ENCODE assay signal across 17 cellular contexts in genomic region chr14:52701223-52701622, GRCh38. TPM values are rescaled to one million over a fixed set of nuclear protein-coding genes. Genes with fewer than 3 reads are reported as not detected.
DNase-seq lines count a peak whose midpoint lies in the region; ATAC-seq and TF ChIP-seq lines count a peak whose summit lies in the region.
"Had no signal": no experiment of that assay in that cellular context is flagged by ENCODE, and none has a peak within 500 bp of the region (broad histone marks: within the 10 kb centered on the region; RNA-seq: fewer than 3 reads in every experiment).

No MANE protein-coding gene starts in this region.

- no peak overlapping the region for H3K4me3 Mint-ChIP-seq in glutamatergic neuron (ENCODE audit: unreplicated experiment)
- H3K4me3 Mint-ChIP-seq: CD14-positive monocyte; T-helper 1 cell treated with Interleukin-12 subunit alpha and Interleukin-12 subunit beta and Interleukin-4 antibody, amounts not matched to agents 30 μg/mL and 1 μg/mL, for 36 hours had no signal

- H3K27ac Mint-ChIP-seq in glutamatergic neuron (ENCODE audit: unreplicated experiment): no peak overlapping the region
- H3K27ac Mint-ChIP-seq: CD14-positive monocyte; T-helper 1 cell treated with Interleukin-12 subunit alpha and Interleukin-12 subunit beta and Interleukin-4 antibody, amounts not matched to agents 30 μg/mL and 1 μg/mL, for 36 hours had no signal

- H3K9me3 Mint-ChIP-seq in glutamatergic neuron (ENCODE audit: unreplicated experiment): peaks cover 1% of the 10 kb centered on the region
- H3K9me3 Mint-ChIP-seq: T-helper 1 cell treated with Interleukin-12 subunit alpha and Interleukin-12 subunit beta and Interleukin-4 antibody, amounts not matched to agents 30 μg/mL and 1 μg/mL, for 36 hours had no signal

- no peaks in the 10 kb centered on the region for H3K9me3 ChIP-seq in SK-N-MC (ENCODE audit: low read depth, low read length)
- H3K9me3 ChIP-seq: neutrophil had no signal

- H3K4me1 Mint-ChIP-seq in glutamatergic neuron (ENCODE audit: low read depth, unreplicated experiment): no peaks in the 10 kb centered on the region

- no peaks in the 10 kb centered on the region for H3K27me3 Mint-ChIP-seq in glutamatergic neuron (ENCODE audit: unreplicated experiment)

- 0 out of 2 replicates have a peak overlapping the region, but pooled peaks have one; percentile 19 for H3K27ac ChIP-seq in SK-N-MC
- H3K27ac ChIP-seq: KMS-11, neutrophil had no signal

- TF ChIP-seq CTCF in fibroblast of mammary gland (conservative IDR thresholded peaks at IDR 0.05; ENCODE audit: control insufficient read depth, insufficient read depth, low read depth, low read length) (no peak), glutamatergic neuron (IDR thresholded peaks at IDR 0.05; ENCODE audit: partially characterized antibody, unreplicated experiment) (no peak)

- no peaks in the 10 kb centered on the region for H3K36me3 Mint-ChIP-seq in glutamatergic neuron (ENCODE audit: unreplicated experiment)
- H3K36me3 Mint-ChIP-seq: CD14-positive monocyte had no signal

- H3K9ac ChIP-seq in SK-N-MC (ENCODE audit: insufficient read length): no peak overlapping the region
- H3K9ac ChIP-seq: KMS-11 had no signal

- no peaks in the 10 kb centered on the region for H3K36me3 ChIP-seq in SK-N-MC (ENCODE audit: insufficient read depth, low read length)
- H3K36me3 ChIP-seq: neutrophil had no signal

- DNase-seq in SK-N-MC (ENCODE audit: low read depth, low spot score): no peak
- peak; percentile 12 for DNase-seq in fibroblast of mammary gland (ENCODE audit: low read depth)
- peak; percentile 39 for DNase-seq in renal cortical epithelial cell (ENCODE audit: low read depth)
- DNase-seq in DMS53 (lab: John Stamatoyannopoulos, UW): no peak
- DNase-seq in glutamatergic neuron: no peak
- DNase-seq in stimulated activated CD4-positive, alpha-beta T cell treated with anti-CD3 and anti-CD28 coated beads, Interleukin-1b, Interleukin-23, amount 100 ng/mL, for 48 hours: no peak
- no peak for DNase-seq in NCI-H146 (lab: John Stamatoyannopoulos, UW)
- DNase-seq: activated CD4-positive, alpha-beta T cell treated with anti-CD3 and anti-CD28 coated beads, Interleukin-2, amount 50 U/mL, for 48 hours; activated effector memory CD4-positive, alpha-beta T cell treated with anti-CD3 and anti-CD28 coated beads, Interleukin-2, amount 50 U/mL, for 16 hours; NCI-H2107; stimulated activated CD4-positive, alpha-beta T cell treated with anti-CD3 and anti-CD28 coated beads, Interleukin-15, amount 100 ng/mL, for 24 hours; stimulated activated CD8-positive, alpha-beta memory T cell treated with anti-CD3 and anti-CD28 coated beads, Interleukin-4, amount 100 ng/mL, for 48 hours had no signal

- H3K4me3 ChIP-seq in SK-N-MC: no peak overlapping the region
- H3K4me3 ChIP-seq in fibroblast of mammary gland (ENCODE audit: control insufficient read depth, low read depth, low read length): no peak overlapping the region

- ATAC-seq in GM19463 (IDR thresholded peaks at IDR 0.05; ENCODE audit: unreplicated experiment): peak; percentile 24

RNA-seq across cellular contexts. Expression of gene PSMC6, which starts 5.8 kb away (rescaled TPM):
- total RNA-seq in renal cortical epithelial cell (141 and 145 TPM in 2 replicates), glutamatergic neuron (ENCODE audit: unreplicated experiment) (101 TPM)

RNA-seq across cellular contexts. Expression of gene ERO1A, which starts 5.9 kb away (rescaled TPM):
- total RNA-seq in renal cortical epithelial cell (104 and 154 TPM in 2 replicates), glutamatergic neuron (ENCODE audit: unreplicated experiment) (25.8 TPM)

RNA-seq across cellular contexts. Expression of gene STYX, which starts 28.7 kb away (rescaled TPM):
- total RNA-seq in renal cortical epithelial cell (22.3 and 23.8 TPM in 2 replicates), glutamatergic neuron (ENCODE audit: unreplicated experiment) (5.5 TPM)

Comparison
In these comparisons a context has a peak if more than half of its experiments do, and no peak if none do; other contexts are left out.
1. DNase-seq: peak in fibroblast of mammary gland (single experiment) and renal cortical epithelial cell (single experiment); none in SK-N-MC (single experiment), DMS53 (single experiment), glutamatergic neuron (single experiment), stimulated activated CD4-positive, alpha-beta T cell treated with anti-CD3 and anti-CD28 coated beads, Interleukin-1b, Interleukin-23, amount 100 ng/mL, for 48 hours (single experiment) and NCI-H146 (single experiment).